Comparison of ENCODE assay signal across 19 cellular contexts in the genomic region with DNA sequence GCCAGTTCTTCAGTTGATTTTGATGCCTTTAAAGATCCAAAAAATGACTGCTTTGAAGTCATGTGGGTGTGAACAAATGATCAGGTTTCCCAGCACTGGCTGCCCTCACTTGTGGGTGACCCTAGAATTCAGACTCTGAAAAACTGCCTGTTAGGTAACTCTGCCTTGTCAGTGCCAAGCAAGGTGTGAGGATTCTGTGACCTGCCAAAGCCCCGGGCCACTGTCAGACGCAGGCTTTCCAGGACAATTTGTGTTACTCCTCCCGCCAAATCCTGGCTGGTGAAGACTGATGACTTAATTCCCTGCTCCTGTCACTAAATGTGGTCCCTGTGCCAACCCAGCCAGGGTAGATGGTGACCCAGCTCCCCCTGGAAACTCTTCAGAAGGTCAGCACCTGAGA.
A peak's percentile ranks its signal among the peaks of the same experiment; 100 is the strongest.
DNase-seq lines count a peak whose midpoint lies in the region; TF ChIP-seq lines count a peak whose summit lies in the region.
"Had no signal": no experiment of that assay in that cellular context is flagged by ENCODE, and none has a peak within 500 bp of the region (broad histone marks: within the 10 kb centered on the region; RNA-seq: fewer than 3 reads in every experiment).

No MANE protein-coding gene starts in this region.

- intact Hi-C loops in left ventricle myocardium inferior (cut with micrococcal nuclease) = no loop called here
- intact Hi-C loops in sigmoid colon (cut with DNase I) = no loop called here

- no peaks in the 10 kb centered on the region for H4K20me1 ChIP-seq in MM.1S (ENCODE audit: insufficient read depth, low read length)

- peaks cover 12% of the 10 kb centered on the region for H3K36me3 ChIP-seq in left ventricle myocardium inferior
- H3K36me3 ChIP-seq in sigmoid colon = peaks cover 0 to 25% (median 0%) of the 10 kb centered on the region in 4 donors
- H3K36me3 ChIP-seq in MM.1S (replicated peaks; ENCODE audit: insufficient read depth, low read length) = no peaks in the 10 kb centered on the region
- H3K36me3 ChIP-seq: MG63 had no signal

- H3K27ac ChIP-seq in left ventricle myocardium inferior (replicated peaks) (peak overlapping the region; percentile 49), sigmoid colon (peak overlapping the region; percentile 32 to 48 (median 47)), MM.1S (ENCODE audit: low read length) (no peak overlapping the region)
- H3K27ac ChIP-seq: C4-2B, GM23248 had no signal

- no peaks in the 10 kb centered on the region for H3K9me2 ChIP-seq in MM.1S (replicated peaks; ENCODE audit: insufficient read depth, low read length)
- H3K9me2 ChIP-seq: SK-N-SH had no signal

- H3K4me1 ChIP-seq in left ventricle myocardium inferior (peaks cover 19% of the 10 kb centered on the region), sigmoid colon (peaks cover 0 to 34% (median 27%) of the 10 kb centered on the region in 4 donors), MM.1S (ENCODE audit: low read length) (no peaks in the 10 kb centered on the region)

- H3K4me3 ChIP-seq in left ventricle myocardium inferior (no peak overlapping the region), sigmoid colon (no peak overlapping the region), MM.1S (ENCODE audit: low read length) (no peak overlapping the region)
- H3K4me3 ChIP-seq: GM23248, MG63 had no signal

- no peak overlapping the region for H2AFZ ChIP-seq in MM.1S (ENCODE audit: low read length)
- H2AFZ ChIP-seq: GM23248 had no signal

- TF ChIP-seq CTCF in left ventricle myocardium inferior (IDR thresholded peaks at IDR 0.05; ENCODE audit: borderline replicate concordance) (no peak), sigmoid colon (IDR thresholded peaks at IDR 0.05) (no peak), MM.1S (IDR thresholded peaks at IDR 0.05; ENCODE audit: low read length) (no peak)

- in situ Hi-C loops in G401 (cut with HindIII; ENCODE audit: low sequenced_read_pairs) = no loop called here

- H3K9me3 ChIP-seq in left ventricle myocardium inferior (replicated peaks) (peaks cover 10% of the 10 kb centered on the region), sigmoid colon (no peaks in the 10 kb centered on the region), MM.1S (replicated peaks; ENCODE audit: insufficient read depth, low read length) (no peaks in the 10 kb centered on the region)
- H3K9me3 ChIP-seq: MG63, SK-N-SH had no signal

- no peak for TF ChIP-seq POLR2A in sigmoid colon (IDR thresholded peaks at IDR 0.05)

- H3K4me2 ChIP-seq in MM.1S (ENCODE audit: low read depth, low read length) = no peak overlapping the region
- H3K4me2 ChIP-seq: SK-N-SH had no signal

- H3F3A ChIP-seq in MM.1S (ENCODE audit: insufficient read depth, low read length) = no peaks in the 10 kb centered on the region

- H3K9ac ChIP-seq in MM.1S (ENCODE audit: low read length) = no peak overlapping the region
- H3K9ac ChIP-seq: GM23248, SK-N-SH had no signal

- H3K27me3 ChIP-seq in left ventricle myocardium inferior (ENCODE audit: low read depth) (no peaks in the 10 kb centered on the region), sigmoid colon (no peaks in the 10 kb centered on the region), MM.1S (replicated peaks; ENCODE audit: insufficient read depth, low read length) (no peaks in the 10 kb centered on the region)
- H3K27me3 ChIP-seq: MG63 had no signal

- no peak for TF ChIP-seq EP300 in sigmoid colon (IDR thresholded peaks at IDR 0.05)

- no peaks in the 10 kb centered on the region for H3K79me2 ChIP-seq in MM.1S (ENCODE audit: low read length)

- 87 to 88% methylated on average over 3 of the region's 3 CpGs for WGBS in sigmoid colon, 2 donors

- DNase-seq in G401 (ENCODE audit: low spot score) (peak; percentile 29), cerebellum (ENCODE audit: low spot score) (peak; percentile 21), left ventricle myocardium inferior (peak; percentile 56), sigmoid colon (no peak), NCI-H2081 treated with DMSO at 0.1 percent for 48 hours (lab: John Stamatoyannopoulos, UW) (no peak), MM.1S (no peak)
- DNase-seq in stimulated activated naive CD4-positive, alpha-beta T cell treated with Interleukin-2 at 50 U/mL for 16 hours (lab: John Stamatoyannopoulos, UW) = no peak
- DNase-seq: GF-D8, GM23248, Karpas-422, MG63, NCI-H1092, NCI-H1436 treated with DMSO at 0.1 percent for 48 hours, NCI-H2029 treated with DMSO at 0.1 percent for 48 hours, NCI-H748 treated with DMSO at 0.1 percent for 48 hours, OCI-M1, SHP77 treated with DMSO at 0.1 percent for 48 hours, SK-N-SH had no signal

Comparison
In these comparisons a context has a peak if more than half of its experiments do, and no peak if none do; other contexts are left out.
1. DNase-seq: peak in G401 (single experiment), cerebellum (single experiment) and left ventricle myocardium inferior (single experiment); none in sigmoid colon (single experiment), NCI-H2081 treated with DMSO at 0.1 percent for 48 hours (single experiment), stimulated activated naive CD4-positive, alpha-beta T cell treated with Interleukin-2 at 50 U/mL for 16 hours (single experiment) and MM.1S (single experiment).